29 cellular contexts compared by ENCODE assay signal in genomic region chr20:43827940-43828562, GRCh38.
"Had no signal": no experiment of that assay in that cellular context is flagged by ENCODE, and none has a peak within 500 bp of the region (broad histone marks: within the 10 kb centered on the region; RNA-seq: fewer than 3 reads in every experiment).

No MANE protein-coding gene starts in this region.

- H3K27ac ChIP-seq: dorsolateral prefrontal cortex, epithelial cell of prostate, foreskin keratinocyte, gastroesophageal sphincter, heart left ventricle, hepatocyte, prostate gland, skin epidermis, suprapubic skin, thyroid gland had no signal

- H3K4me3 ChIP-seq: dorsolateral prefrontal cortex, gastroesophageal sphincter, heart left ventricle, hepatocyte, prostate gland, skin epidermis, suprapubic skin, thyroid gland had no signal

- H3K27ac Mint-ChIP-seq: endodermal cell; naive thymus-derived CD4-positive, alpha-beta T cell; nephron; stimulated activated effector memory CD8-positive, alpha-beta T cell treated with anti-CD3 and anti-CD28 coated beads, Interleukin-12 subunit alpha, Interleukin-12 subunit beta, amount 100 ng/mL, for 72 hours; stimulated activated naive CD8-positive, alpha-beta T cell treated with anti-CD3 and anti-CD28 coated beads, Interleukin-15, Interleukin-2, amounts not matched to agents 100 ng/mL and 50 ng/mL, for 24 hours had no signal

- FAIRE-seq: colon, kidney had no signal

- H3K9me3 Mint-ChIP-seq: endodermal cell; nephron; stimulated activated effector memory CD8-positive, alpha-beta T cell treated with anti-CD3 and anti-CD28 coated beads, Interleukin-12 subunit alpha, Interleukin-12 subunit beta, amount 100 ng/mL, for 72 hours had no signal

- ATAC-seq: esophagus mucosa; foreskin keratinocyte; gastroesophageal sphincter; heart left ventricle; left lobe of liver; naive thymus-derived CD4-positive, alpha-beta T cell; right cardiac atrium; stimulated activated effector memory CD8-positive, alpha-beta T cell treated with anti-CD3 and anti-CD28 coated beads, Interleukin-12 subunit alpha, Interleukin-12 subunit beta, amount 100 ng/mL, for 72 hours had no signal

- H3K27me3 ChIP-seq: gastroesophageal sphincter, thyroid gland had no signal

- H3K36me3 Mint-ChIP-seq: stimulated activated effector memory CD8-positive, alpha-beta T cell treated with anti-CD3 and anti-CD28 coated beads, Interleukin-12 subunit alpha, Interleukin-12 subunit beta, amount 100 ng/mL, for 72 hours had no signal

- H3K4me1 Mint-ChIP-seq: endodermal cell; naive thymus-derived CD4-positive, alpha-beta T cell; nephron; stimulated activated effector memory CD8-positive, alpha-beta T cell treated with anti-CD3 and anti-CD28 coated beads, Interleukin-12 subunit alpha, Interleukin-12 subunit beta, amount 100 ng/mL, for 72 hours had no signal

- H3K4me1 ChIP-seq: foreskin keratinocyte, gastroesophageal sphincter, heart left ventricle, prostate gland, suprapubic skin, thyroid gland had no signal

- DNase-seq: central memory CD4-positive, alpha-beta T cell; dorsolateral prefrontal cortex; effector CD4-positive, alpha-beta T cell; endodermal cell; foreskin keratinocyte; heart left ventricle; kidney; mesenchymal stem cell; midbrain; naive thymus-derived CD4-positive, alpha-beta T cell; nucleus accumbens; right cardiac atrium; stimulated activated CD4-positive, alpha-beta T cell treated with anti-CD3 and anti-CD28 coated beads, Interleukin-12 subunit alpha, Interleukin-12 subunit beta, amount 100 ng/mL, for 4 hours; stimulated activated CD4-positive, alpha-beta T cell treated with anti-CD3 and anti-CD28 coated beads, Interleukin-1b, Interleukin-23, amount 100 ng/mL, for 48 hours; stimulated activated CD4-positive, alpha-beta T cell treated with anti-CD3 and anti-CD28 coated beads, Interleukin-4, amount 100 ng/mL, for 1 hour; thyroid gland; trophoblast cell had no signal

- H3K9me3 ChIP-seq: prostate gland, thyroid gland had no signal

- H3K4me3 Mint-ChIP-seq: endodermal cell; naive thymus-derived CD4-positive, alpha-beta T cell; nephron; stimulated activated effector memory CD8-positive, alpha-beta T cell treated with anti-CD3 and anti-CD28 coated beads, Interleukin-12 subunit alpha, Interleukin-12 subunit beta, amount 100 ng/mL, for 72 hours; stimulated activated naive CD8-positive, alpha-beta T cell treated with anti-CD3 and anti-CD28 coated beads, Interleukin-15, Interleukin-2, amounts not matched to agents 100 ng/mL and 50 ng/mL, for 24 hours had no signal

- H3K36me3 ChIP-seq: gastroesophageal sphincter, heart left ventricle, prostate gland, suprapubic skin, thyroid gland had no signal
